In the genomic region with DNA sequence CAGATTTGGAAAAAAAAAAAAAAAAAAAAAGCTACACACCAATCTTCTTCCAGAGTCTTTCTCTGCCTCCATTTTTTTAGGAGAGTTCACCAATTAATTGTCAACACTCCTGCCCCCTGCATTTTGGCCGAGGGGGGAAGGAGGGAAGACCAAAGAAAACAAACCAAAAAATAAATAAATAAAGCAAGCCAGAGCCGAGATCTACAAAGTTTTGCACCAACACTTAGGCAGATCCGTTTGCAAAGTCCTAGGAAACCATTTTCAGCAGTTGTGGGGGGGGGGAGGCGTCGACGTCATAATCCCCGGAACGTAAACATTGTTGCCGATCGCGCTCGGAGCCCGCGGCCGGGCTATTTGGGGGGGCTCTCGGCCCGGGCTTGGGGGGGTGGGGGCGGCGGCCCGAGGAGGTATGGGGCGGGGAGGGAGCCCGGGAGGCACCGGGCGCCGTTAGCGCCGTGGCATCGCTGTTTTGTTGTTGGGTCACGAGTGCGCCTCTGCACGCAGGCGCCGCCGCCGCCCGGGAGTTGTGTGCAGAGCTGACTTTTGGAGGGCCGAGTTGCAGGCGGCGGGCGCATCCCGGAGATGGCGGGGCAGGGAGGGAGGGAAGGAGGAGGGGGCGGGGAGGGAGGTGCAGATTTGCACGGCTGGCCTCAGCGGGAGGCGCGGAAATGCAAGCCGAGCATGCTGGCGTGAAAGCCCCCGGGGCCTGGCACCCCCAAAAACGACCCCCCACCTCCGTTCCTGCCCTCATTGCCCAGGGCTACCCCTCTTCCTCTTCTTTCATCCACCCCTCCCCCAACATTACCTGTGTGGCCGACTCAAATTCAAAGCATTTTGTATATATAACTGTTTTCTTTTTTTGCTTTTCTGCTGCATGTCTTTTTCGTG, we compare ENCODE assay signal across 8 cellular contexts. TPM values are rescaled to one million over a fixed set of nuclear protein-coding genes. Genes with fewer than 3 reads are reported as not detected.
DNase-seq lines count a peak whose midpoint lies in the region; TF ChIP-seq lines count a peak whose summit lies in the region.

No MANE protein-coding gene starts in this region.

- H3K27ac ChIP-seq in Karpas-422 (ENCODE audit: low read length) (peak overlapping the region; percentile 2), tibial artery (peak overlapping the region; percentile 74 to 86)

- no peaks in the 10 kb centered on the region for H3K79me2 ChIP-seq in Karpas-422 (ENCODE audit: low read length)

- H3K27ac Mint-ChIP-seq in activated naive CD4-positive, alpha-beta T cell treated with anti-CD3 and anti-CD28 coated beads, Interleukin-2, amount 50 U/mL, for 24 hours, result peak overlapping the region; percentile 97
- H3K27ac Mint-ChIP-seq in osteocyte (ENCODE audit: unreplicated experiment), result peak overlapping the region; percentile 93

- H3K9me3 ChIP-seq in Karpas-422 (ENCODE audit: low read length) (no peaks in the 10 kb centered on the region), tibial artery (no peaks in the 10 kb centered on the region)

- H3K4me3 Mint-ChIP-seq in activated naive CD4-positive, alpha-beta T cell treated with anti-CD3 and anti-CD28 coated beads, Interleukin-2, amount 50 U/mL, for 24 hours, result peak overlapping the region; percentile 97
- peak overlapping the region; percentile 88 for H3K4me3 Mint-ChIP-seq in osteocyte (ENCODE audit: unreplicated experiment)

- H3K4me3 ChIP-seq in Karpas-422 (ENCODE audit: low read length) (peak overlapping the region; percentile 63), tibial artery (peak overlapping the region; percentile 72 to 76)

- H3K27me3 Mint-ChIP-seq in activated naive CD4-positive, alpha-beta T cell treated with anti-CD3 and anti-CD28 coated beads, Interleukin-2, amount 50 U/mL, for 24 hours, result no peaks in the 10 kb centered on the region
- no peaks in the 10 kb centered on the region for H3K27me3 Mint-ChIP-seq in osteocyte (ENCODE audit: unreplicated experiment)

- DNase-seq in GM03348 (ENCODE audit: low spot score), result peak; percentile 83
- DNase-seq in Karpas-422, result peak; percentile 80
- peak; percentile 70 for DNase-seq in SK-N-DZ (ENCODE audit: low spot score)
- DNase-seq in head of caudate nucleus, result peak; percentile 62 to 90 (median 80)
- no peak for DNase-seq in osteocyte (ENCODE audit: extremely low spot score, unreplicated experiment)
- DNase-seq in tibial artery, result peak; percentile 76 to 86
- no peak for DNase-seq in HuH-7.5 (ENCODE audit: low spot score)

- no peaks in the 10 kb centered on the region for H4K20me1 ChIP-seq in Karpas-422 (ENCODE audit: insufficient read depth, low read depth, low read length)

- H3K36me3 ChIP-seq in Karpas-422 (ENCODE audit: insufficient read depth, low read length) (no peaks in the 10 kb centered on the region), tibial artery (peaks cover 0 to 2% (median 0%) of the 10 kb centered on the region in 3 donors)

- no peaks in the 10 kb centered on the region for H3K9me2 ChIP-seq in Karpas-422 (replicated peaks; ENCODE audit: insufficient read depth, low read length)

- H3K4me1 ChIP-seq in Karpas-422 (ENCODE audit: low read length), result peaks cover 40% of the 10 kb centered on the region
- H3K4me1 ChIP-seq in tibial artery, result peaks cover 8 to 52% (median 38%) of the 10 kb centered on the region in 4 donors

- peaks cover 38% of the 10 kb centered on the region for H3K4me1 Mint-ChIP-seq in activated naive CD4-positive, alpha-beta T cell treated with anti-CD3 and anti-CD28 coated beads, Interleukin-2, amount 50 U/mL, for 24 hours
- peaks cover 58% of the 10 kb centered on the region for H3K4me1 Mint-ChIP-seq in osteocyte (ENCODE audit: unreplicated experiment)

- peak overlapping the region; percentile 85 for H3K9ac ChIP-seq in Karpas-422 (ENCODE audit: low read length)

- no peaks in the 10 kb centered on the region for H3K9me3 Mint-ChIP-seq in activated naive CD4-positive, alpha-beta T cell treated with anti-CD3 and anti-CD28 coated beads, Interleukin-2, amount 50 U/mL, for 24 hours
- no peaks in the 10 kb centered on the region for H3K9me3 Mint-ChIP-seq in osteocyte (ENCODE audit: unreplicated experiment)

- peak overlapping the region; percentile 95 for H2AFZ ChIP-seq in Karpas-422 (ENCODE audit: low read length)

- peak overlapping the region; percentile 80 for H3K4me2 ChIP-seq in Karpas-422 (ENCODE audit: low read depth, low read length, poor library complexity, severe bottlenecking)

- H3K27me3 ChIP-seq in Karpas-422 (ENCODE audit: low read length) (no peaks in the 10 kb centered on the region), tibial artery (no peaks in the 10 kb centered on the region)

- intact Hi-C loops in head of caudate nucleus (cut with DNase I) (loop anchor here (5.0 kb wide), 2 partner anchors 47 to 107 kb away; a partner anchor contains a TSS), tibial artery (cut with DNase I; ENCODE audit: low total_unique reads) (loop anchor here (5.0 kb wide), 1 partner anchor 43 kb away; no protein-coding TSS in a partner anchor)

- H3K36me3 Mint-ChIP-seq in activated naive CD4-positive, alpha-beta T cell treated with anti-CD3 and anti-CD28 coated beads, Interleukin-2, amount 50 U/mL, for 24 hours, result no peaks in the 10 kb centered on the region
- H3K36me3 Mint-ChIP-seq in osteocyte (ENCODE audit: unreplicated experiment), result peaks cover 5% of the 10 kb centered on the region

- TF ChIP-seq CTCF in osteocyte (IDR thresholded peaks at IDR 0.05), result no peak
- no peak for TF ChIP-seq CTCF in tibial artery (IDR thresholded peaks at IDR 0.05)

RNA-seq across cellular contexts. Expression of a gene that starts 0.6 kb away (rescaled TPM):
- 39.1 and 102 TPM in 2 replicates for total RNA-seq in Karpas-422 (2014; rRNA removed; shearing (Covaris generic); ENCODE audit: low replicate concordance)
- polyA plus RNA-seq in SK-N-DZ (2014; cell fraction: cytosol; rRNA removed), result 62.0 and 69.7 TPM in 2 replicates
- polyA plus RNA-seq in SK-N-DZ (2014; cell fraction: nucleus; rRNA removed), result 63.0 and 94.1 TPM in 2 replicates
- 30.8 and 31.9 TPM in 2 replicates for total RNA-seq in osteocyte

RNA-seq across cellular contexts. Expression of a gene that starts 46.1 kb away (rescaled TPM):
- 17.6 and 20.3 TPM in 2 replicates for total RNA-seq in Karpas-422 (2014; rRNA removed; shearing (Covaris generic); ENCODE audit: low replicate concordance)
- polyA plus RNA-seq in SK-N-DZ (2014; cell fraction: cytosol; rRNA removed), result 10.9 TPM in 2 replicates
- polyA plus RNA-seq in SK-N-DZ (2014; cell fraction: nucleus; rRNA removed), result 3.4 and 6.0 TPM in 2 replicates
- 9.1 and 11.1 TPM in 2 replicates for total RNA-seq in osteocyte

Comparison
In these comparisons a context has a peak if more than half of its experiments do, and no peak if none do; other contexts are left out.
1. DNase-seq: peak in GM03348 (single experiment), Karpas-422 (single experiment), SK-N-DZ (single experiment), head of caudate nucleus (42 of 42) and tibial artery (2 of 2); none in osteocyte (single experiment) and HuH-7.5 (single experiment).